Comparison of ENCODE assay signal across 14 cellular contexts in genomic region chr20:50455656-50456451, GRCh38. TPM values are rescaled to one million over a fixed set of nuclear protein-coding genes. Genes with fewer than 3 reads are reported as not detected.
DNase-seq lines count a peak whose midpoint lies in the region; ATAC-seq and TF ChIP-seq lines count a peak whose summit lies in the region.
"Had no signal": no experiment of that assay in that cellular context is flagged by ENCODE, and none has a peak within 500 bp of the region (broad histone marks: within the 10 kb centered on the region; RNA-seq: fewer than 3 reads in every experiment).

No MANE protein-coding gene starts in this region.

- H3K79me1 ChIP-seq in mesenchymal stem cell (replicated peaks; ENCODE audit: low read length, poor library complexity, severe bottlenecking): no peaks in the 10 kb centered on the region

- TF ChIP-seq POLR2A in suprapubic skin (IDR thresholded peaks at IDR 0.05): no peak

- TF ChIP-seq CTCF in endodermal cell (conservative IDR thresholded peaks at IDR 0.05) (no peak), GM10266 (IDR thresholded peaks at IDR 0.05; ENCODE audit: control insufficient read depth, insufficient read depth, low read depth, missing control alignments) (no peak), suprapubic skin (IDR thresholded peaks at IDR 0.05) (no peak)

- peak overlapping the region; percentile 21 for H3K27ac Mint-ChIP-seq in endodermal cell

- DNase-seq in Right ventricle myocardium inferior (ENCODE audit: missing footprints): peak; percentile 72
- no peak for DNase-seq in cardiac septum (ENCODE audit: low spot score)
- no peak for DNase-seq in endodermal cell
- DNase-seq in mesenchymal stem cell: no peak
- no peak for DNase-seq in GM10266 (ENCODE audit: extremely low spot score)
- DNase-seq in suprapubic skin (ENCODE audit: low spot score in 2 of 2): no peak
- DNase-seq in AG08395 (ENCODE audit: low spot score): no peak
- DNase-seq in stimulated activated CD4-positive, alpha-beta T cell treated with anti-CD3 and anti-CD28 coated beads, Interleukin-1b, Interleukin-23, amount 100 ng/mL, for 48 hours: no peak
- DNase-seq: activated naive CD4-positive, alpha-beta T cell; DMS153; NCI-H187; Peyer's patch; T-helper 9 cell had no signal

- H4K8ac ChIP-seq in mesenchymal stem cell (ENCODE audit: low read length): peak overlapping the region; percentile 93

- no peaks in the 10 kb centered on the region for H3K36me3 Mint-ChIP-seq in endodermal cell (ENCODE audit: low read depth)

- H3K27me3 ChIP-seq in endodermal cell (ENCODE audit: control insufficient read depth, insufficient read depth, low read length, poor library complexity, severe bottlenecking) (no peaks in the 10 kb centered on the region), mesenchymal stem cell (ENCODE audit: control insufficient read depth in 1 of 2, insufficient read depth in 1 of 2, low read length in 2 of 2) (no peaks in the 10 kb centered on the region), suprapubic skin (no peaks in the 10 kb centered on the region)
- H3K27me3 ChIP-seq: Peyer's patch had no signal

- H3K9me3 Mint-ChIP-seq in endodermal cell: no peaks in the 10 kb centered on the region
- H3K9me3 Mint-ChIP-seq: stimulated activated naive CD8-positive, alpha-beta T cell treated with anti-CD3 and anti-CD28 coated beads, Interleukin-15, amount 100 ng/mL, for 72 hours had no signal

- H3K4me3 Mint-ChIP-seq in endodermal cell: no peak overlapping the region
- H3K4me3 Mint-ChIP-seq: stimulated activated naive CD8-positive, alpha-beta T cell treated with anti-CD3 and anti-CD28 coated beads, Interleukin-15, amount 100 ng/mL, for 72 hours had no signal

- no peaks in the 10 kb centered on the region for H3K9me3 ChIP-seq in endodermal cell (ENCODE audit: control insufficient read depth, low read length)
- H3K9me3 ChIP-seq in mesenchymal stem cell (ENCODE audit: control insufficient read depth, low read length): no peaks in the 10 kb centered on the region
- no peaks in the 10 kb centered on the region for H3K9me3 ChIP-seq in suprapubic skin
- H3K9me3 ChIP-seq: Peyer's patch had no signal

- H3K36me3 ChIP-seq in endodermal cell (ENCODE audit: control insufficient read depth, insufficient read depth, low read length): no peaks in the 10 kb centered on the region
- H3K36me3 ChIP-seq in mesenchymal stem cell (ENCODE audit: control insufficient read depth in 1 of 2, insufficient read depth in 2 of 2, low read depth in 1 of 2, low read length in 2 of 2): no peaks in the 10 kb centered on the region
- no peaks in the 10 kb centered on the region for H3K36me3 ChIP-seq in suprapubic skin
- H3K36me3 ChIP-seq: Peyer's patch had no signal

- H3K4me3 ChIP-seq in endodermal cell (ENCODE audit: low read length): no peak overlapping the region
- H3K4me3 ChIP-seq in mesenchymal stem cell (ENCODE audit: insufficient read depth in 1 of 2, low read depth in 1 of 2, low read length in 2 of 2): no peak overlapping the region
- no peak overlapping the region for H3K4me3 ChIP-seq in suprapubic skin
- H3K4me3 ChIP-seq: Peyer's patch had no signal

- peak overlapping the region; percentile 70 to 76 for H3K4ac ChIP-seq in mesenchymal stem cell (ENCODE audit: low read depth in 1 of 2, low read length in 2 of 2)

- peak; percentile 23 for ATAC-seq in Right ventricle myocardium inferior

- no peak overlapping the region for H2AK5ac ChIP-seq in mesenchymal stem cell (ENCODE audit: low read length, severe bottlenecking)

- H4K91ac ChIP-seq in mesenchymal stem cell (ENCODE audit: low read length): peak overlapping the region; percentile 91

- peak overlapping the region; percentile 75 for H2BK120ac ChIP-seq in mesenchymal stem cell (ENCODE audit: low read depth, low read length)

- H2BK12ac ChIP-seq in mesenchymal stem cell (ENCODE audit: low read length in 2 of 2): peak overlapping the region; percentile 61 to 91

- peak overlapping the region; percentile 84 to 86 for H3K18ac ChIP-seq in mesenchymal stem cell (ENCODE audit: low read depth in 1 of 2, low read length in 2 of 2)

- H3K27me3 Mint-ChIP-seq in endodermal cell (ENCODE audit: insufficient read depth): no peaks in the 10 kb centered on the region

- no peak overlapping the region for H3K4me2 ChIP-seq in mesenchymal stem cell (ENCODE audit: low read length, poor library complexity, severe bottlenecking)

- H2BK5ac ChIP-seq in mesenchymal stem cell (ENCODE audit: low read depth, low read length, poor library complexity, severe bottlenecking): no peak overlapping the region

- H3K14ac ChIP-seq in mesenchymal stem cell (ENCODE audit: low read length in 2 of 2): peak overlapping the region in 1 of 2 experiments; percentile 1

- 80 to 85% methylated on average over 8 to 18 of the region's 19 CpGs for WGBS in endodermal cell (ENCODE audit: insufficient coverage in 1 of 2, insufficient read length in 1 of 2), 2 experiments
- 75% methylated on average over 18 of the region's 19 CpGs for WGBS in mesenchymal stem cell
- WGBS in suprapubic skin: 62% methylated on average over 19 of the region's 19 CpGs

- no peak overlapping the region for H3K23ac ChIP-seq in mesenchymal stem cell (ENCODE audit: low read length in 2 of 2)

- peak overlapping the region; percentile 89 for H2BK15ac ChIP-seq in mesenchymal stem cell (ENCODE audit: low read depth, poor library complexity, severe bottlenecking)

- H2AFZ ChIP-seq in mesenchymal stem cell (ENCODE audit: low read depth, low read length): no peak overlapping the region

- H3K27ac ChIP-seq in endodermal cell (ENCODE audit: low read depth, low read length): no peak overlapping the region
- H3K27ac ChIP-seq in mesenchymal stem cell (ENCODE audit: low read length, poor library complexity, severe bottlenecking): no peak overlapping the region
- H3K27ac ChIP-seq in suprapubic skin: no peak overlapping the region

- TF ChIP-seq EP300 in suprapubic skin (IDR thresholded peaks at IDR 0.05): no peak

- H3K9ac ChIP-seq in endodermal cell (ENCODE audit: extremely low read depth, low read length, poor library complexity, severe bottlenecking): no peak overlapping the region
- no peak overlapping the region for H3K9ac ChIP-seq in mesenchymal stem cell (ENCODE audit: low read length)

- H3K4me1 Mint-ChIP-seq in endodermal cell: peaks cover 22% of the 10 kb centered on the region

- intact Hi-C loops in Right ventricle myocardium inferior (cut with DNase I) (no loop called here), cardiac septum (cut with DNase I) (no loop called here)

- H3K4me1 ChIP-seq in endodermal cell (ENCODE audit: control insufficient read depth, insufficient read depth, low read length) (peaks cover 5% of the 10 kb centered on the region), mesenchymal stem cell (ENCODE audit: control insufficient read depth, insufficient read depth, low read depth, low read length) (peaks cover 14% of the 10 kb centered on the region), suprapubic skin (peaks cover 19% of the 10 kb centered on the region)

RNA-seq across cellular contexts. Expression of gene PTPN1, which starts 54.3 kb away (rescaled TPM):
- total RNA-seq in Right ventricle myocardium inferior (23.3 TPM), cardiac septum (34.2 TPM), endodermal cell (10 to 100 TPM; 25.4 to 28.7 TPM), suprapubic skin (10 to 100 TPM; 33.4 to 40.9 (median 36.2) TPM)
- 33.9 TPM for polyA plus RNA-seq in endodermal cell (2013, experiment 1 of 2)
- polyA plus RNA-seq in endodermal cell (2013, experiment 2 of 2): 30.7 TPM
- polyA plus RNA-seq in mesenchymal stem cell (2013, experiment 1 of 2): 66.8 TPM
- 65.2 TPM for polyA plus RNA-seq in mesenchymal stem cell (2013, experiment 2 of 2)
